1 cellular context compared by ENCODE assay signal in genomic region chr10:86264481-86265231, GRCh38.
TF ChIP-seq lines count a peak whose summit lies in the region.

No MANE protein-coding gene starts in this region.

TF ChIP-seq in GM23338, 12 proteins besides CTCF, POLR2A, EP300 and RAD21 (continued from another document):
- TF ChIP-seq, protein P1, sequence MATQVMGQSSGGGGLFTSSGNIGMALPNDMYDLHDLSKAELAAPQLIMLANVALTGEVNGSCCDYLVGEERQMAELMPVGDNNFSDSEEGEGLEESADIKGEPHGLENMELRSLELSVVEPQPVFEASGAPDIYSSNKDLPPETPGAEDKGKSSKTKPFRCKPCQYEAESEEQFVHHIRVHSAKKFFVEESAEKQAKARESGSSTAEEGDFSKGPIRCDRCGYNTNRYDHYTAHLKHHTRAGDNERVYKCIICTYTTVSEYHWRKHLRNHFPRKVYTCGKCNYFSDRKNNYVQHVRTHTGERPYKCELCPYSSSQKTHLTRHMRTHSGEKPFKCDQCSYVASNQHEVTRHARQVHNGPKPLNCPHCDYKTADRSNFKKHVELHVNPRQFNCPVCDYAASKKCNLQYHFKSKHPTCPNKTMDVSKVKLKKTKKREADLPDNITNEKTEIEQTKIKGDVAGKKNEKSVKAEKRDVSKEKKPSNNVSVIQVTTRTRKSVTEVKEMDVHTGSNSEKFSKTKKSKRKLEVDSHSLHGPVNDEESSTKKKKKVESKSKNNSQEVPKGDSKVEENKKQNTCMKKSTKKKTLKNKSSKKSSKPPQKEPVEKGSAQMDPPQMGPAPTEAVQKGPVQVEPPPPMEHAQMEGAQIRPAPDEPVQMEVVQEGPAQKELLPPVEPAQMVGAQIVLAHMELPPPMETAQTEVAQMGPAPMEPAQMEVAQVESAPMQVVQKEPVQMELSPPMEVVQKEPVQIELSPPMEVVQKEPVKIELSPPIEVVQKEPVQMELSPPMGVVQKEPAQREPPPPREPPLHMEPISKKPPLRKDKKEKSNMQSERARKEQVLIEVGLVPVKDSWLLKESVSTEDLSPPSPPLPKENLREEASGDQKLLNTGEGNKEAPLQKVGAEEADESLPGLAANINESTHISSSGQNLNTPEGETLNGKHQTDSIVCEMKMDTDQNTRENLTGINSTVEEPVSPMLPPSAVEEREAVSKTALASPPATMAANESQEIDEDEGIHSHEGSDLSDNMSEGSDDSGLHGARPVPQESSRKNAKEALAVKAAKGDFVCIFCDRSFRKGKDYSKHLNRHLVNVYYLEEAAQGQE (IDR thresholded peaks at IDR 0.05; ENCODE audit: unreplicated experiment), result no peak
- TF ChIP-seq CREB1 (CRISPR knock-in tag; IDR thresholded peaks at IDR 0.05; ENCODE audit: low read depth), result no peak
- TF ChIP-seq ZNF331 (CRISPR knock-in tag; IDR thresholded peaks at IDR 0.05; ENCODE audit: low read depth), result no peak
- no peak for TF ChIP-seq NANOG (IDR thresholded peaks at IDR 0.05; ENCODE audit: borderline replicate concordance)
